9 cellular contexts compared by ENCODE assay signal in genomic region chr20:36017034-36017951, GRCh38. TPM values are rescaled to one million over a fixed set of nuclear protein-coding genes. Genes with fewer than 3 reads are reported as not detected.
DNase-seq lines count a peak whose midpoint lies in the region; ATAC-seq and TF ChIP-seq lines count a peak whose summit lies in the region.
"Had no signal": no experiment of that assay in that cellular context is flagged by ENCODE, and none has a peak within 500 bp of the region (broad histone marks: within the 10 kb centered on the region; RNA-seq: fewer than 3 reads in every experiment).

No MANE protein-coding gene starts in this region.

- H3K9me3 ChIP-seq in Panc1 (ENCODE audit: control insufficient read depth, insufficient read depth, low read depth, low read length), result no peaks in the 10 kb centered on the region
- H3K9me3 ChIP-seq in osteoblast (ENCODE audit: low read depth, low read length), result no peaks in the 10 kb centered on the region
- H3K9me3 ChIP-seq in CD8-positive, alpha-beta T cell (ENCODE audit: low read length), result no peaks in the 10 kb centered on the region

- peaks cover 15% of the 10 kb centered on the region for H3K4me1 ChIP-seq in Panc1 (ENCODE audit: control insufficient read depth, insufficient read depth, low read length)
- H3K4me1 ChIP-seq in osteoblast (ENCODE audit: insufficient read depth, low read length), result peaks cover 12% of the 10 kb centered on the region
- H3K4me1 ChIP-seq in CD8-positive, alpha-beta T cell (ENCODE audit: insufficient read depth, low read length), result no peaks in the 10 kb centered on the region

- no peaks in the 10 kb centered on the region for H4K20me1 ChIP-seq in osteoblast (ENCODE audit: insufficient read depth, low read length)

- no peaks in the 10 kb centered on the region for H3K27me3 Mint-ChIP-seq in CD8-positive, alpha-beta T cell (ENCODE audit: low read depth)
- peaks cover 0 to 7% of the 10 kb centered on the region in 2 donors for H3K27me3 Mint-ChIP-seq in effector memory CD8-positive, alpha-beta T cell

- TF ChIP-seq CTCF in Panc1 (IDR thresholded peaks at IDR 0.05) (no peak), osteoblast (IDR thresholded peaks at IDR 0.05; ENCODE audit: extremely low read depth, low read depth, low read length) (no peak), GM13977 (IDR thresholded peaks at IDR 0.05; ENCODE audit: extremely low read depth, insufficient read depth, missing control alignments) (no peak)
- no peak for TF ChIP-seq CTCF in CD8-positive, alpha-beta T cell (IDR thresholded peaks at IDR 0.05)

- no peak overlapping the region for H3K4me3 Mint-ChIP-seq in CD8-positive, alpha-beta T cell
- H3K4me3 Mint-ChIP-seq in effector memory CD8-positive, alpha-beta T cell, result no peak overlapping the region

- POLR2A ChIA-PET in Panc1 (lab: Charles Lee), result interaction anchor here (0.6 to 0.9 kb wide), 2 partner anchors 74 to 589 kb away, joined by 3 to 6 read pairs; no protein-coding TSS in a partner anchor
- POLR2A ChIA-PET in CD8-positive, alpha-beta T cell (lab: Charles Lee), result no interaction called here

- peak; percentile 82 for ATAC-seq in Panc1
- no peak for ATAC-seq in CD8-positive, alpha-beta T cell
- no peak for ATAC-seq in effector memory CD8-positive, alpha-beta T cell (replicated peaks)
- ATAC-seq in HG02885 (IDR thresholded peaks at IDR 0.05; ENCODE audit: poor library complexity, unreplicated experiment), result no peak

- DNase-seq in AG20443 (ENCODE audit: low spot score) (peak; percentile 86), Panc1 (ENCODE audit: low read depth, low spot score) (no peak), fibroblast of gingiva (ENCODE audit: low read depth) (peak; percentile 83), osteoblast (ENCODE audit: insufficient read length, low spot score, missing footprints) (no peak), GM13977 (ENCODE audit: low spot score) (no peak)
- no peak for DNase-seq in CD8-positive, alpha-beta T cell
- no peak for DNase-seq in effector memory CD8-positive, alpha-beta T cell

- in situ Hi-C loops in Panc1 (cut with HindIII; ENCODE audit: low pct_unique_long_range_greater_than_20kb, low sequenced_read_pairs) (no loop called here), GM13977 (cut with MboI; ENCODE audit: low pct_unique_long_range_greater_than_20kb, low sequenced_read_pairs, unreplicated experiment) (no loop called here)

- CTCF ChIA-PET in Panc1 (lab: Charles Lee), result interaction anchor here (0.7 to 2.3 kb wide), 2 partner anchors 14 to 24 kb away, joined by 4 to 7 read pairs; no protein-coding TSS in a partner anchor
- CTCF ChIA-PET in CD8-positive, alpha-beta T cell (lab: Charles Lee), result interaction anchor here (1.1 kb wide), 1 partner anchor 9 kb away, joined by 3 read pairs; no protein-coding TSS in a partner anchor

- peak overlapping the region; percentile 42 for H3K27ac ChIP-seq in Panc1 (ENCODE audit: low read length)
- peak overlapping the region; percentile 31 for H3K27ac ChIP-seq in osteoblast (ENCODE audit: low read depth, low read length)
- no peak overlapping the region for H3K27ac ChIP-seq in CD8-positive, alpha-beta T cell (ENCODE audit: low read depth, low read length)

- no peak overlapping the region for H3K4me3 ChIP-seq in Panc1 (ENCODE audit: low read depth in 2 of 2, low read length in 2 of 2)
- H3K4me3 ChIP-seq in osteoblast (ENCODE audit: insufficient read depth, low read length), result no peak overlapping the region
- no peak overlapping the region for H3K4me3 ChIP-seq in CD8-positive, alpha-beta T cell (ENCODE audit: low read depth, low read length)

- no peaks in the 10 kb centered on the region for H3K4me1 Mint-ChIP-seq in CD8-positive, alpha-beta T cell (ENCODE audit: low read depth)
- H3K4me1 Mint-ChIP-seq in effector memory CD8-positive, alpha-beta T cell (ENCODE audit: low read depth in 2 of 2), result no peaks in the 10 kb centered on the region

- no peak overlapping the region for H3K27ac Mint-ChIP-seq in CD8-positive, alpha-beta T cell
- H3K27ac Mint-ChIP-seq in effector memory CD8-positive, alpha-beta T cell, result no peak overlapping the region
- H3K27ac Mint-ChIP-seq: activated T-helper 2 cell treated with anti-CD3 and anti-CD28 coated beads, Interferon-gamma antibody, Interleukin-2, Interleukin-4, amounts not matched to agents 10 μg/mL and 5 μg/mL and 100 μg/mL, durations not matched to agents 14 hours and 24 hours and 36 hours had no signal

- H2AFZ ChIP-seq in osteoblast (ENCODE audit: low read length), result peak overlapping the region; percentile 69

- no peaks in the 10 kb centered on the region for H3K36me3 Mint-ChIP-seq in CD8-positive, alpha-beta T cell
- no peaks in the 10 kb centered on the region for H3K36me3 Mint-ChIP-seq in effector memory CD8-positive, alpha-beta T cell (ENCODE audit: insufficient read depth)

- H3K4me2 ChIP-seq in osteoblast (ENCODE audit: insufficient read depth, low read length), result peak overlapping the region; percentile 44

- H3K36me3 ChIP-seq in Panc1 (ENCODE audit: control insufficient read depth, insufficient read depth, low read length) (no peaks in the 10 kb centered on the region), osteoblast (ENCODE audit: insufficient read depth, low read length) (no peaks in the 10 kb centered on the region)
- H3K36me3 ChIP-seq in CD8-positive, alpha-beta T cell (ENCODE audit: insufficient read depth, low read length), result no peaks in the 10 kb centered on the region

- H3K27me3 ChIP-seq in Panc1 (ENCODE audit: control insufficient read depth, insufficient read depth, low read length), result no peaks in the 10 kb centered on the region
- H3K27me3 ChIP-seq in osteoblast (ENCODE audit: insufficient read depth, low read length), result no peaks in the 10 kb centered on the region
- H3K27me3 ChIP-seq in CD8-positive, alpha-beta T cell (ENCODE audit: insufficient read depth, low read length), result no peaks in the 10 kb centered on the region

- no peaks in the 10 kb centered on the region for H3K9me3 Mint-ChIP-seq in CD8-positive, alpha-beta T cell
- no peaks in the 10 kb centered on the region for H3K9me3 Mint-ChIP-seq in effector memory CD8-positive, alpha-beta T cell
- H3K9me3 Mint-ChIP-seq: activated T-helper 2 cell treated with anti-CD3 and anti-CD28 coated beads, Interferon-gamma antibody, Interleukin-2, Interleukin-4, amounts not matched to agents 10 μg/mL and 5 μg/mL and 100 μg/mL, durations not matched to agents 14 hours and 24 hours and 36 hours had no signal

- intact Hi-C loops in Panc1 (cut with micrococcal nuclease; ENCODE audit: unreplicated experiment), result no loop called here
- intact Hi-C loops in CD8-positive, alpha-beta T cell (cut with DNase I, micrococcal nuclease), result no loop called here

- no peaks in the 10 kb centered on the region for H3K79me2 ChIP-seq in osteoblast (ENCODE audit: insufficient read depth, low read length)

- no TSS peak for BruUV-seq in Panc1 (replicated peaks; lab: Mats Ljungman, UMichigan)

RNA-seq across cellular contexts. Expression of gene CNBD2, which starts 48.9 kb away (rescaled TPM):
- total RNA-seq in Panc1 (2021; ENCODE audit: unreplicated experiment) (3.7 TPM), osteoblast (0.72 and 2.1 TPM in 2 replicates)
- not detected for polyA plus RNA-seq in Panc1 (2012; ENCODE audit: insufficient read length)
- total RNA-seq in CD8-positive, alpha-beta T cell, result 10 to 100 TPM; 26.6 to 29.1 TPM

Comparison
In these comparisons a context has a peak if more than half of its experiments do, and no peak if none do; other contexts are left out.
1. DNase-seq: peak in AG20443 (single experiment) and fibroblast of gingiva (single experiment); none in Panc1 (single experiment), osteoblast (single experiment), CD8-positive, alpha-beta T cell (0 of 7), effector memory CD8-positive, alpha-beta T cell (0 of 3) and GM13977 (single experiment).